In genomic region chr1:23966973-23967493, GRCh38 we compare ENCODE assay signal across 26 cellular contexts. TPM values are rescaled to one million over a fixed set of nuclear protein-coding genes. Genes with fewer than 3 reads are reported as not detected.
DNase-seq lines count a peak whose midpoint lies in the region; ATAC-seq and TF ChIP-seq lines count a peak whose summit lies in the region.
"Had no signal": no experiment of that assay in that cellular context is flagged by ENCODE, and none has a peak within 500 bp of the region (broad histone marks: within the 10 kb centered on the region; RNA-seq: fewer than 3 reads in every experiment).

No MANE protein-coding gene starts in this region.

- no peaks in the 10 kb centered on the region for H3K9me3 ChIP-seq in RWPE2 (ENCODE audit: severe bottlenecking)
- H3K9me3 ChIP-seq in prostate gland = no peaks in the 10 kb centered on the region
- H3K9me3 ChIP-seq: BE2C, heart right ventricle, sigmoid colon, SJCRH30 had no signal

- TF ChIP-seq POLR2A in prostate gland (IDR thresholded peaks at IDR 0.05) = no peak

- no peaks in the 10 kb centered on the region for H3K27me3 Mint-ChIP-seq in immature natural killer cell (ENCODE audit: low read depth in 3 of 3)

- H3K36me3 Mint-ChIP-seq in immature natural killer cell = peaks cover 8 to 28% (median 20%) of the 10 kb centered on the region in 3 donors

- intact Hi-C loops in prostate gland (cut with DNase I) = no loop called here

- H3K27me3 ChIP-seq in RWPE2 (ENCODE audit: insufficient read depth, poor library complexity, severe bottlenecking) (no peaks in the 10 kb centered on the region), prostate gland (replicated peaks; ENCODE audit: insufficient read depth) (no peaks in the 10 kb centered on the region)
- H3K27me3 ChIP-seq: BE2C, heart right ventricle, sigmoid colon, SJCRH30 had no signal

- no peak overlapping the region for H3K4me3 Mint-ChIP-seq in immature natural killer cell

- H3K4me3 ChIP-seq in RWPE2 (ENCODE audit: severe bottlenecking) = no peak overlapping the region
- H3K4me3 ChIP-seq in foreskin fibroblast (ENCODE audit: low read depth in 1 of 2, low read length in 2 of 2) = no peak overlapping the region
- H3K4me3 ChIP-seq in prostate gland = no peak overlapping the region
- H3K4me3 ChIP-seq: coronary artery, heart right ventricle, sigmoid colon, SJCRH30 had no signal

- no peaks in the 10 kb centered on the region for H3K9me3 Mint-ChIP-seq in immature natural killer cell

- peaks cover 12 to 47% of the 10 kb centered on the region in 2 donors for H3K4me1 Mint-ChIP-seq in immature natural killer cell

- TF ChIP-seq CTCF in 22Rv1 (IDR thresholded peaks at IDR 0.05) (no peak), RWPE2 (IDR thresholded peaks at IDR 0.05; ENCODE audit: poor library complexity, severe bottlenecking) (no peak), foreskin fibroblast (IDR thresholded peaks at IDR 0.05; ENCODE audit: low read depth, low read length) (no peak), prostate gland (IDR thresholded peaks at IDR 0.05) (no peak)

- H3K27ac ChIP-seq in 22Rv1 (peak overlapping the region; percentile 38), RWPE2 (ENCODE audit: poor library complexity, severe bottlenecking) (peak overlapping the region; percentile 49), substantia nigra (ENCODE audit: low read depth, low read length, poor library complexity, severe bottlenecking) (no peak overlapping the region), prostate gland (no peak overlapping the region)
- H3K27ac ChIP-seq: coronary artery, SJCRH30 had no signal

- H3K4me1 ChIP-seq in RWPE2 (ENCODE audit: insufficient read depth, poor library complexity, severe bottlenecking) (no peaks in the 10 kb centered on the region), prostate gland (replicated peaks) (no peaks in the 10 kb centered on the region)
- H3K4me1 ChIP-seq: BE2C, SJCRH30 had no signal

- peaks cover 91% of the 10 kb centered on the region for H3K36me3 ChIP-seq in RWPE2 (ENCODE audit: low read depth)
- H3K36me3 ChIP-seq in prostate gland = no peaks in the 10 kb centered on the region

- peak overlapping the region in 4 of 6 donors; percentile 39 to 62 (median 53) for H3K27ac Mint-ChIP-seq in immature natural killer cell

- DNase-seq in NCI-H146 (lab: John Stamatoyannopoulos, UW) (peak; percentile 20), NCI-H146 treated with DMSO at 0.1 percent for 48 hours (lab: John Stamatoyannopoulos, UW; ENCODE audit: unreplicated experiment) (no peak), RWPE2 (ENCODE audit: low spot score) (no peak), immature natural killer cell (no peak), substantia nigra (lab: John Stamatoyannopoulos, UW) (no peak), foreskin fibroblast (no peak), prostate gland (ENCODE audit: low spot score) (no peak)
- DNase-seq: 8988T; activated CD8-positive, alpha-beta memory T cell treated with anti-CD3 and anti-CD28 coated beads, Interleukin-2, amount 50 U/mL, for 4 hours; activated naive CD4-positive, alpha-beta T cell; BE2C; GOT3; heart right ventricle; left ventricle myocardium superior; NCI-H1417 treated with DMSO at 0.1 percent for 48 hours; NCI-H2171 treated with DMSO at 0.1 percent for 48 hours; NCI-H748 treated with DMSO at 0.1 percent for 48 hours; sigmoid colon; SJCRH30; stimulated activated naive CD8-positive, alpha-beta T cell treated with anti-CD3 and anti-CD28 coated beads, Interleukin-15, Interleukin-2, amounts not matched to agents 100 U/mL and 50 U/mL, for 24 hours; T1000; trophoblast cell had no signal

- no peak for ATAC-seq in RWPE2 (ENCODE audit: low read depth)
- ATAC-seq: activated CD4-positive, CD25-positive, alpha-beta regulatory T cell treated with anti-CD3 and anti-CD28 coated beads, Interleukin-2, amount 50 U/mL, for 24 hours; heart right ventricle; left ventricle myocardium superior; stimulated activated naive CD8-positive, alpha-beta T cell treated with anti-CD3 and anti-CD28 coated beads, Interleukin-15, Interleukin-2, amounts not matched to agents 100 U/mL and 50 U/mL, for 24 hours had no signal

RNA-seq across cellular contexts. Expression of gene PNRC2, which starts 7.4 kb away (rescaled TPM):
- 100 to 1,000 TPM in 2 of 3 donors, 10 to 100 TPM in 1; 89.9 to 118 (median 104) TPM for polyA plus RNA-seq in immature natural killer cell
- total RNA-seq in prostate gland = 100 to 1,000 TPM in 1 of 2 donors, 10 to 100 TPM in 1; 86.6 to 117 TPM

RNA-seq across cellular contexts. Expression of gene SRSF10, which starts 13.1 kb away (rescaled TPM):
- 100 to 1,000 TPM in 1 of 3 donors, 10 to 100 TPM in 2; 87.7 to 113 (median 95.0) TPM for polyA plus RNA-seq in immature natural killer cell
- total RNA-seq in prostate gland = 10 to 100 TPM; 94.3 to 94.9 TPM

RNA-seq across cellular contexts. Expression of gene CNR2, which starts 53.9 kb away (rescaled TPM):
- polyA plus RNA-seq in immature natural killer cell = 10 to 100 TPM in 1 of 3 donors, 1 to 10 TPM in 2; 7.4 to 10.7 (median 9.5) TPM
- not detected for total RNA-seq in prostate gland
- total RNA-seq: HT-29, left ventricle myocardium superior, sigmoid colon, SJCRH30 had no signal

Comparison
In these comparisons a context has a peak if more than half of its experiments do, and no peak if none do; other contexts are left out.
1. H3K27ac ChIP-seq: peak in 22Rv1 (single experiment) and RWPE2 (single experiment); none in substantia nigra (single experiment) and prostate gland (0 of 2).